15 cellular contexts compared by ENCODE assay signal in the genomic region with DNA sequence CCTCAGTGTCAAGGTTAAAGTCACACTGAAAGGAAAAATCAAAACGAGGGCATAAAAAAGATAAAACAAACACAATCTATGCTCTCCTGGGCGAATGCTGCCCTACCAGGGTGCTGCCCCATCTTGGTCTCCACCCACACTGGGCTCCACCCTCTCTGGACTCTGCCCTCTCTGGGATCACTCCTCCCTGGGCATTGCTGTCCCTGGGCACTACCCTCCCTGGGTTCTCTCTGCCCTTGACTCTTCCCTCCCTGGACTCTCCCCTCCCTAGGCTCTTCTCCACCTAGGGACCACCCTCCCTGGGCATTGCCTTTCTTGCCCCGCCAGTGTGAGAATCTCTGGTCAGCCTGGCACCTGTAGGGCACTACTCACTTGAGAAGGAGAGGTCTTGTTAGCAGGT. TPM values are rescaled to one million over a fixed set of nuclear protein-coding genes. Genes with fewer than 3 reads are reported as not detected.
"Had no signal": no experiment of that assay in that cellular context is flagged by ENCODE, and none has a peak within 500 bp of the region (broad histone marks: within the 10 kb centered on the region; RNA-seq: fewer than 3 reads in every experiment).

No MANE protein-coding gene starts in this region.

- DNase-seq: activated gamma-delta T cell; activated naive CD8-positive, alpha-beta T cell treated with anti-CD3 and anti-CD28 coated beads for 36 hours; esophagus squamous epithelium; foreskin fibroblast; mesenchymal stem cell; retina had no signal

- ATAC-seq: activated CD4-positive, CD25-positive, alpha-beta regulatory T cell treated with anti-CD3 and anti-CD28 coated beads, Interleukin-2, amount 50 U/mL, for 24 hours; left lung; stimulated activated memory B cell treated with anti-CD40 and anti-IgM and Interleukin-4, amounts not matched to agents 10 μg/mL and 1 μg/mL and 100 μg/mL, for 72 hours had no signal

- H3K9ac ChIP-seq: neural progenitor cell, parathyroid adenoma had no signal

- H3K27me3 ChIP-seq: left lung, neural progenitor cell, upper lobe of left lung had no signal

- H3K4me1 ChIP-seq: left lung, neural progenitor cell, parathyroid adenoma, upper lobe of left lung had no signal

- H3K4me3 ChIP-seq: esophagus squamous epithelium, left lung, neural progenitor cell, upper lobe of left lung had no signal

- H3K36me3 ChIP-seq: esophagus squamous epithelium, left lung, neural progenitor cell, upper lobe of left lung had no signal

- H3K9me3 ChIP-seq: esophagus squamous epithelium, left lung, upper lobe of left lung had no signal

- H3K27ac ChIP-seq: esophagus squamous epithelium, left lung, neural progenitor cell, parathyroid adenoma, upper lobe of left lung had no signal

RNA-seq across cellular contexts. Expression of a gene that starts 8.6 kb away (rescaled TPM):
- total RNA-seq: activated naive CD8-positive, alpha-beta T cell treated with anti-CD3 and anti-CD28 coated beads for 36 hours; cerebellum; esophagus squamous epithelium; left lung; myocyte; skeletal muscle tissue; upper lobe of left lung had no signal

RNA-seq across cellular contexts. Expression of a gene that starts 17.4 kb away (rescaled TPM):
- total RNA-seq: activated naive CD8-positive, alpha-beta T cell treated with anti-CD3 and anti-CD28 coated beads for 36 hours; cerebellum; esophagus squamous epithelium; left lung; myocyte; skeletal muscle tissue; upper lobe of left lung had no signal

RNA-seq across cellular contexts. Expression of a gene that starts 30.8 kb away (rescaled TPM):
- total RNA-seq: myocyte had no signal
